6 cellular contexts compared by ENCODE assay signal in genomic region chr17:18525015-18525414, GRCh38. TPM values are rescaled to one million over a fixed set of nuclear protein-coding genes. Genes with fewer than 3 reads are reported as not detected.
"Had no signal": no experiment of that assay in that cellular context is flagged by ENCODE, and none has a peak within 500 bp of the region (broad histone marks: within the 10 kb centered on the region; RNA-seq: fewer than 3 reads in every experiment).

No MANE protein-coding gene starts in this region.

RNA-seq across cellular contexts. Expression of gene LGALS9C, which starts 48.4 kb away (rescaled TPM):
- total RNA-seq: HT1080, LHCN-M2, MCF 10A, SK-MEL-5 had no signal
- polyA plus RNA-seq: IgD-negative memory B cell, SK-N-SH had no signal
